In genomic region chr10:120336910-120337540, GRCh38 we compare ENCODE assay signal across 8 cellular contexts.
DNase-seq lines count a peak whose midpoint lies in the region; ATAC-seq and TF ChIP-seq lines count a peak whose summit lies in the region.

No MANE protein-coding gene starts in this region.

- DNase-seq in AG09309 (ENCODE audit: low read depth) = no peak
- peak; percentile 23 for DNase-seq in GM13977 (ENCODE audit: low spot score)
- peak; percentile 61 for DNase-seq in NB4 (ENCODE audit: low read depth)
- peak; percentile 75 for DNase-seq in activated CD4-positive, alpha-beta T cell treated with anti-CD3 and anti-CD28 coated beads for 36 hours
- peak; percentile 66 for DNase-seq in ecto neural progenitor cell (ENCODE audit: low spot score)
- peak; percentile 26 for DNase-seq in myocyte (ENCODE audit: low read depth)
- DNase-seq in superior temporal gyrus (ENCODE audit: extremely low spot score) = peak; percentile 33

- CTCF ChIA-PET in activated CD4-positive, alpha-beta T cell treated with anti-CD3 and anti-CD28 coated beads for 36 hours (lab: Charles Lee) = interaction anchor here (0.7 to 1.3 kb wide), 18 partner anchors 9 to 651 kb away, joined by 3 to 13 read pairs (median 3); no protein-coding TSS in a partner anchor

- in situ Hi-C loops in GM13977 (cut with MboI; ENCODE audit: low pct_unique_long_range_greater_than_20kb, low sequenced_read_pairs, unreplicated experiment) = loop anchor here (25.0 kb wide), 1 partner anchor 575 kb away; no protein-coding TSS in a partner anchor

- peak; percentile 79 for TF ChIP-seq CTCF in AG09309 (IDR thresholded peaks at IDR 0.05; ENCODE audit: control insufficient read depth, insufficient read depth, low read depth, low read length, missing control alignments)
- TF ChIP-seq CTCF in GM13977 (IDR thresholded peaks at IDR 0.05; ENCODE audit: extremely low read depth, insufficient read depth, missing control alignments) = peak; percentile 76
- peak; percentile 91 for TF ChIP-seq CTCF in NB4 (IDR thresholded peaks at IDR 0.05; ENCODE audit: low read depth, low read length)

- TF ChIP-seq POLR2A in NB4 (IDR thresholded peaks at IDR 0.05; ENCODE audit: extremely low read depth, insufficient read length) = no peak

- POLR2A ChIA-PET in activated CD4-positive, alpha-beta T cell treated with anti-CD3 and anti-CD28 coated beads for 36 hours (lab: Charles Lee) = no interaction called here

- peaks cover 11% of the 10 kb centered on the region for H3K27me3 Mint-ChIP-seq in activated CD4-positive, alpha-beta T cell treated with anti-CD3 and anti-CD28 coated beads for 36 hours

- H3K27ac Mint-ChIP-seq in activated CD4-positive, alpha-beta T cell treated with anti-CD3 and anti-CD28 coated beads for 36 hours = no peak overlapping the region

- intact Hi-C loops in activated CD4-positive, alpha-beta T cell treated with anti-CD3 and anti-CD28 coated beads for 36 hours (cut with DNase I, micrococcal nuclease) = loop anchor here (1.0 to 5.0 kb wide), 6 partner anchors 116 to 730 kb away; no protein-coding TSS in a partner anchor

- H3K4me1 Mint-ChIP-seq in activated CD4-positive, alpha-beta T cell treated with anti-CD3 and anti-CD28 coated beads for 36 hours = no peaks in the 10 kb centered on the region

- no peak overlapping the region for H3K4me3 ChIP-seq in AG09309 (ENCODE audit: control insufficient read depth, low read depth, low read length)
- H3K4me3 ChIP-seq in NB4 (ENCODE audit: low read depth, low read length) = no peak overlapping the region

- H3K4me3 Mint-ChIP-seq in activated CD4-positive, alpha-beta T cell treated with anti-CD3 and anti-CD28 coated beads for 36 hours = no peak overlapping the region

- H3K9me3 Mint-ChIP-seq in activated CD4-positive, alpha-beta T cell treated with anti-CD3 and anti-CD28 coated beads for 36 hours (ENCODE audit: low read depth) = no peaks in the 10 kb centered on the region

- no peak for ATAC-seq in activated CD4-positive, alpha-beta T cell treated with anti-CD3 and anti-CD28 coated beads for 36 hours
- ATAC-seq in HG02970 (IDR thresholded peaks at IDR 0.05; ENCODE audit: low FRiP score, unreplicated experiment) = no peak

- H3K36me3 Mint-ChIP-seq in activated CD4-positive, alpha-beta T cell treated with anti-CD3 and anti-CD28 coated beads for 36 hours (ENCODE audit: low read depth) = no peaks in the 10 kb centered on the region
